9 cellular contexts compared by ENCODE assay signal in genomic region chrY:13478126-13478750, GRCh38. TPM values are rescaled to one million over a fixed set of nuclear protein-coding genes. Genes with fewer than 3 reads are reported as not detected.
DNase-seq lines count a peak whose midpoint lies in the region; ATAC-seq and TF ChIP-seq lines count a peak whose summit lies in the region.
"Had no signal": no experiment of that assay in that cellular context is flagged by ENCODE, and none has a peak within 500 bp of the region (broad histone marks: within the 10 kb centered on the region; RNA-seq: fewer than 3 reads in every experiment).

No MANE protein-coding gene starts in this region.

- no peaks in the 10 kb centered on the region for H3F3A ChIP-seq in DOHH2 (ENCODE audit: control insufficient read depth, insufficient read depth)

- in situ Hi-C loops in KBM-7 (cut with MboI; ENCODE audit: low pct_unique_long_range_greater_than_20kb, low sequenced_read_pairs), result no loop called here

- POLR2A ChIA-PET in activated CD8-positive, alpha-beta T cell treated with anti-CD3 and anti-CD28 coated beads, Interleukin-2, amount 10 ng/mL, durations not matched to agents 7 days and 5 days (lab: Charles Lee), result no interaction called here

- H3K4me1 ChIP-seq in DOHH2 (ENCODE audit: control insufficient read depth, low read length), result peaks cover 27% of the 10 kb centered on the region

- peaks cover 26% of the 10 kb centered on the region for H3K4me1 Mint-ChIP-seq in activated CD8-positive, alpha-beta T cell treated with anti-CD3 and anti-CD28 coated beads, Interleukin-2, amount 10 ng/mL, durations not matched to agents 7 days and 5 days (ENCODE audit: low read depth)
- H3K4me1 Mint-ChIP-seq: brain had no signal

- no peaks in the 10 kb centered on the region for H3K9me3 ChIP-seq in DOHH2 (ENCODE audit: control insufficient read depth, insufficient read depth, low read length)

- H3K9me2 ChIP-seq in DOHH2 (replicated peaks; ENCODE audit: control insufficient read depth, low read length), result no peaks in the 10 kb centered on the region

- H3K9me3 Mint-ChIP-seq in activated CD8-positive, alpha-beta T cell treated with anti-CD3 and anti-CD28 coated beads, Interleukin-2, amount 10 ng/mL, durations not matched to agents 7 days and 5 days (ENCODE audit: insufficient read depth), result no peaks in the 10 kb centered on the region

- peak overlapping the region; percentile 98 for H3K27ac Mint-ChIP-seq in activated CD8-positive, alpha-beta T cell treated with anti-CD3 and anti-CD28 coated beads, Interleukin-2, amount 10 ng/mL, durations not matched to agents 7 days and 5 days

- no peak for TF ChIP-seq CTCF in DOHH2 (IDR thresholded peaks at IDR 0.05; ENCODE audit: low read depth, low read length, poor library complexity, severe bottlenecking)

- H3K79me2 ChIP-seq in DOHH2 (ENCODE audit: control insufficient read depth, low read length), result peaks cover 69% of the 10 kb centered on the region

- peak overlapping the region; percentile 90 for H3K4me3 Mint-ChIP-seq in activated CD8-positive, alpha-beta T cell treated with anti-CD3 and anti-CD28 coated beads, Interleukin-2, amount 10 ng/mL, durations not matched to agents 7 days and 5 days

- no peaks in the 10 kb centered on the region for H4K20me1 ChIP-seq in DOHH2 (ENCODE audit: control insufficient read depth, insufficient read depth, low read depth, low read length)

- H3K27ac ChIP-seq in DOHH2 (ENCODE audit: low read depth, low read length), result peak overlapping the region; percentile 80

- no peaks in the 10 kb centered on the region for H3K27me3 Mint-ChIP-seq in activated CD8-positive, alpha-beta T cell treated with anti-CD3 and anti-CD28 coated beads, Interleukin-2, amount 10 ng/mL, durations not matched to agents 7 days and 5 days (ENCODE audit: low read depth)
- H3K27me3 Mint-ChIP-seq: brain had no signal

- CTCF ChIA-PET in activated CD8-positive, alpha-beta T cell treated with anti-CD3 and anti-CD28 coated beads, Interleukin-2, amount 10 ng/mL, durations not matched to agents 7 days and 5 days (lab: Charles Lee), result interaction anchor here (0.7 kb wide), 1 partner anchor 14 kb away, joined by 3 read pairs; no protein-coding TSS in a partner anchor

- H3K4me2 ChIP-seq in DOHH2 (ENCODE audit: low read length), result peak overlapping the region; percentile 87

- H3K36me3 ChIP-seq in DOHH2 (ENCODE audit: control insufficient read depth, low read length), result peaks cover 52% of the 10 kb centered on the region
- H3K36me3 ChIP-seq in H7 (replicated peaks; ENCODE audit: control insufficient read depth, insufficient read depth, low read length), result no peaks in the 10 kb centered on the region

- ATAC-seq in activated CD8-positive, alpha-beta T cell treated with anti-CD3 and anti-CD28 coated beads, Interleukin-2, amount 10 ng/mL, durations not matched to agents 7 days and 5 days, result peak; percentile 44
- ATAC-seq in GM19467 (IDR thresholded peaks at IDR 0.05; ENCODE audit: unreplicated experiment), result no peak

- DNase-seq in KBM-7 (peak; percentile 87), superior temporal gyrus (ENCODE audit: extremely low spot score) (peak; percentile 75), RKO (ENCODE audit: low spot score) (no peak), H7 (no peak)
- peak; percentile 66 for DNase-seq in activated CD8-positive, alpha-beta T cell treated with anti-CD3 and anti-CD28 coated beads, Interleukin-2, amount 10 ng/mL, durations not matched to agents 7 days and 5 days

- peaks cover 28% of the 10 kb centered on the region for H3K36me3 Mint-ChIP-seq in activated CD8-positive, alpha-beta T cell treated with anti-CD3 and anti-CD28 coated beads, Interleukin-2, amount 10 ng/mL, durations not matched to agents 7 days and 5 days (ENCODE audit: low read depth)
- H3K36me3 Mint-ChIP-seq: brain had no signal

- no peaks in the 10 kb centered on the region for H3K27me3 ChIP-seq in DOHH2 (ENCODE audit: control insufficient read depth, low read length)
- H3K27me3 ChIP-seq in H7 (ENCODE audit: control insufficient read depth, insufficient read depth, low read length), result no peaks in the 10 kb centered on the region

- H3K4me3 ChIP-seq in DOHH2 (ENCODE audit: low read length) (peak overlapping the region; percentile 83), iPS-11a (ENCODE audit: low read depth, low read length) (peak overlapping the region; percentile 96), H7 (ENCODE audit: insufficient read depth, low read depth, low read length) (no peak overlapping the region)

RNA-seq across cellular contexts. Expression of gene UTY, which starts 1.6 kb away (rescaled TPM):
- total RNA-seq in activated CD8-positive, alpha-beta T cell treated with anti-CD3 and anti-CD28 coated beads, Interleukin-2, amount 10 ng/mL, durations not matched to agents 7 days and 5 days, result 10 to 100 TPM; 25.9 to 26.0 TPM
- total RNA-seq in H7 (2014; rRNA removed; shearing (Covaris generic)), result not detected in 2 replicates

Comparison
In these comparisons a context has a peak if more than half of its experiments do, and no peak if none do; other contexts are left out.
1. DNase-seq: peak in KBM-7 (single experiment), activated CD8-positive, alpha-beta T cell treated with anti-CD3 and anti-CD28 coated beads, Interleukin-2, amount 10 ng/mL, durations not matched to agents 7 days and 5 days (single experiment) and superior temporal gyrus (single experiment); none in RKO (single experiment) and H7 (single experiment).